Comparison of ENCODE assay signal across 8 cellular contexts in the genomic region with DNA sequence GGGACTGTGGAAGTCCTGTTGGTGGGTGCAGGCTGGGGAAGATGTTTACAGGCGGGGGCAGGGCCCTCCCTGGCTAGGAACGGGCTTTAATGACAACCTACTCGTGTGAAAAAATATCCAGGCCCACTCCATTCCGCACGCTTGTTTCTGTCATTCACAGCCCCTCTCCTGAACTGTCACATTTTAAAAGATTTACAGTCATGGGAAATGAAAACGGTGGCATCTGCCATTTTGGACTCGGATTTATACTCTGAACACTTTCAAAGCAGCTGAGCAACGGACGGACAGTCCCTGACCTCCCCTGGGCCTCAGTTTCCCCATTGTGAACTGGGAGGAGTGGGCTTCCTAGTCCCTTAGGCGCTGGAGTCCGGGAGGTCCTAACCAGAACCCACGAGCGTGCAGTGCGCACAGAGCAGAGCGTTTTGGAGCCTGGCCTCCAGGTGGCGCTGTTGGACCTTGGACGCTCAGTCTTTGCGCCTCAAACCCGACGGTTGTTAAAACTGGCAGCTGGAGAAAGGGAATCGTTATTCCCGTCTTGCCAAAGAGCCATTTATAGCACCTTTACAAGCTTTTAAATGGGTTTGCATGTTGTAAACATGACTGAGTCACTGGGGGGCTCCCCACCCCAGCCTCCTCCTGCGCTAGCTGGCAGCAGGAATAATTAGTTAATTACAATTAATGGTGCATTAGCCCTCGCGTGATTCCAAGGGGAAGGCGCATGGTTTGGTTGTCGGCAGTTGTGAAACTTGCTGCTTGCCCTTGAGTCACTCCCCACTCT.
DNase-seq lines count a peak whose midpoint lies in the region; ATAC-seq, FAIRE-seq and TF ChIP-seq lines count a peak whose summit lies in the region.

No MANE protein-coding gene starts in this region.

- H3K27me3 Mint-ChIP-seq in WTC11 (ENCODE audit: low read depth), result no peaks in the 10 kb centered on the region

- H3K36me3 Mint-ChIP-seq in WTC11, result no peaks in the 10 kb centered on the region

- peaks cover 3% of the 10 kb centered on the region for H3K27me3 ChIP-seq in kidney epithelial cell (ENCODE audit: control insufficient read depth, insufficient read depth, low read length)

- no peaks in the 10 kb centered on the region for H3K4me1 Mint-ChIP-seq in WTC11

- H3K27ac ChIP-seq in 22Rv1 (no peak overlapping the region), caudate nucleus (ENCODE audit: low read depth, low read length) (no peak overlapping the region)

- H3K27ac Mint-ChIP-seq in WTC11, result no peak overlapping the region

- H3K36me3 ChIP-seq in kidney epithelial cell (ENCODE audit: control insufficient read depth, insufficient read depth, low read length), result no peaks in the 10 kb centered on the region

- H3K4me3 Mint-ChIP-seq in WTC11, result no peak overlapping the region

- CTCF ChIA-PET in WTC11 (lab: Charles Lee), result interaction anchor here (0.6 to 3.2 kb wide), 31 partner anchors 12 to 458 kb away, joined by 3 to 28 read pairs (median 4); partner anchors contain the start of gene ATXN10

- peak; percentile 94 for FAIRE-seq in GM12891 (lab: Jason Lieb, UNC)

- H3K4me3 ChIP-seq in kidney epithelial cell (ENCODE audit: low read depth, low read length), result no peak overlapping the region

- DNase-seq in GM12891 (ENCODE audit: insufficient read length, low spot score), result peak; percentile 79
- DNase-seq in NCI-H2196 (lab: John Stamatoyannopoulos, UW; ENCODE audit: unreplicated experiment), result peak; percentile 93
- peak; percentile 89 for DNase-seq in WTC11 (ENCODE audit: low spot score)
- DNase-seq in caudate nucleus (lab: John Stamatoyannopoulos, UW), result peak in 56 of 61 donors; percentile 14 to 84 (median 52)
- DNase-seq in kidney epithelial cell (ENCODE audit: low read depth), result no peak
- DNase-seq in stimulated activated CD4-positive, alpha-beta T cell treated with anti-CD3 and anti-CD28 coated beads, Interleukin-1b, Interleukin-23, amount 100 ng/mL, for 48 hours, result peak; percentile 74

- POLR2A ChIA-PET in WTC11 (lab: Charles Lee), result no interaction called here

- TF ChIP-seq CTCF in 22Rv1 (IDR thresholded peaks at IDR 0.05) (peak; percentile 92), WTC11 (IDR thresholded peaks at IDR 0.05) (peak; percentile 93), kidney epithelial cell (IDR thresholded peaks at IDR 0.05; ENCODE audit: insufficient read depth, low read length, poor library complexity, severe bottlenecking) (peak; percentile 85)

- H3K9me3 Mint-ChIP-seq in WTC11, result no peaks in the 10 kb centered on the region

- peak; percentile 79 for ATAC-seq in WTC11
- ATAC-seq in HG02759 (IDR thresholded peaks at IDR 0.05; ENCODE audit: unreplicated experiment), result no peak

- no peak for TF ChIP-seq POLR2A in GM12891 (IDR thresholded peaks at IDR 0.05; ENCODE audit: low read depth, low read length)

TF ChIP-seq in GM12891, 5 proteins besides CTCF, POLR2A, EP300 and RAD21:
- TF ChIP-seq POLR2AphosphoS5 (IDR thresholded peaks at IDR 0.05; ENCODE audit: low read depth, low read length) (no peak), POU2F2 (IDR thresholded peaks at IDR 0.05; ENCODE audit: low read depth, low read length) (no peak), PAX5 (IDR thresholded peaks at IDR 0.05; ENCODE audit: insufficient read depth, low read length, severe bottlenecking) (no peak), SPI1 (IDR thresholded peaks at IDR 0.05; ENCODE audit: low read depth, low read length) (no peak), TAF1 (IDR thresholded peaks at IDR 0.05; ENCODE audit: low read depth, low read length) (no peak)

TF ChIP-seq in WTC11, 78 proteins besides CTCF, POLR2A, EP300 and RAD21:
- TF ChIP-seq, protein P1, sequence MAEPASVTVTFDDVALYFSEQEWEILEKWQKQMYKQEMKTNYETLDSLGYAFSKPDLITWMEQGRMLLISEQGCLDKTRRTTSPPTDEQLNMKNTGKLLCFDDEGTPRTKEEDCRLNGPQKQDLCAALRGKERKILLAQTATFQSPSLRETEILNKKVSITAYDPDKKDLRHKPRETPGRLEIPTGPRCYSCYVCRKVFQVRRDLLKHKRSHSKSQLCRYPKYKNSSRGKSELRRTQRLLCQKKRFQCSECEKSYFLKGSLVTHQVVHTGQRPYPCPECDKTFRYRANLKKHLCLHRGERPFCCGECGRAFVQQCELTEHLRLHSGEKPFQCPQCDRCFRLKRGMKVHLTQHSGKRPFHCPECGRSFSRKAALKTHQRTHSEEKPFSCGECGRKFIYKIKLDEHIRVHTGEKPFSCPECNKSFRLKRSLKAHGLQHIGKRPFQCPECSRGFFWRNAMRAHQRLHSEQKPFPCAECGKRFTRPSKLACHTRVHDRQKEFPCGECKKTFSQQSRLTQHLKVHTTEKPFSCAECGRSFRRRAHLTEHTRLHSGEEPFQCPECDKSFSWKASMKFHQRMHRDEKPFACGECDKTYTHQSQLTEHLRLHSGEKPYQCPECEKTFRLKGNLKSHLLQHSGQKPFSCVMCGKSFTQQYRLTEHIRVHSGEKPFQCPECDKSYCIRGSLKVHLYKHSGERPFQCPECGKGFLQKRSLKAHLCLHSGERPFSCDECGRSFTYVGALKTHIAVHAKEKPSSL (CRISPR knock-in tag; conservative IDR thresholded peaks at IDR 0.05), result no peak
- TF ChIP-seq NR2C2 (CRISPR knock-in tag; IDR thresholded peaks at IDR 0.05) (no peak), HMGXB4 (CRISPR knock-in tag; IDR thresholded peaks at IDR 0.05) (0 out of 2 replicates have a peak, but pooled peaks have one; percentile 36), ZNF423 (CRISPR knock-in tag; IDR thresholded peaks at IDR 0.05) (peak; percentile 73)
TF ChIP-seq in WTC11: peak in this region for 2.
